ENCODE assay signal across 8 cellular contexts in genomic region chr7:12570148-12570528, GRCh38. TPM values are rescaled to one million over a fixed set of nuclear protein-coding genes. Genes with fewer than 3 reads are reported as not detected.
DNase-seq lines count a peak whose midpoint lies in the region; ATAC-seq and TF ChIP-seq lines count a peak whose summit lies in the region.

No MANE protein-coding gene starts in this region.

- no peak overlapping the region for H3K9ac ChIP-seq in iPS-20b (ENCODE audit: low read depth, low read length)

- H3K27me3 Mint-ChIP-seq in activated CD8-positive, alpha-beta T cell treated with anti-CD3 and anti-CD28 coated beads, Interleukin-2, amount 10 ng/mL, durations not matched to agents 7 days and 5 days (ENCODE audit: low read depth): peaks cover 42% of the 10 kb centered on the region
- peaks cover 34% of the 10 kb centered on the region for H3K27me3 Mint-ChIP-seq in stimulated activated memory B cell treated with anti-CD40 and anti-IgM and Interleukin-4, amounts not matched to agents 10 μg/mL and 1 μg/mL and 100 μg/mL, for 72 hours

- H3K4me1 ChIP-seq in iPS-20b (ENCODE audit: insufficient read depth, low read length): 0 out of 2 replicates have a peak, but pooled peaks cover 3% of the 10 kb centered on the region

- H3K27ac ChIP-seq in iPS-20b (ENCODE audit: low read length): no peak overlapping the region

- H3K36me3 ChIP-seq in GM06990 (ENCODE audit: control insufficient read depth, insufficient read depth, low read length): no peaks in the 10 kb centered on the region
- no peaks in the 10 kb centered on the region for H3K36me3 ChIP-seq in iPS-20b (ENCODE audit: insufficient read depth, low read depth, low read length)

- CTCF ChIA-PET in activated CD8-positive, alpha-beta T cell treated with anti-CD3 and anti-CD28 coated beads, Interleukin-2, amount 10 ng/mL, durations not matched to agents 7 days and 5 days (lab: Charles Lee): no interaction called here

- H3K36me3 Mint-ChIP-seq in activated CD8-positive, alpha-beta T cell treated with anti-CD3 and anti-CD28 coated beads, Interleukin-2, amount 10 ng/mL, durations not matched to agents 7 days and 5 days (ENCODE audit: low read depth): no peaks in the 10 kb centered on the region
- no peaks in the 10 kb centered on the region for H3K36me3 Mint-ChIP-seq in stimulated activated memory B cell treated with anti-CD40 and anti-IgM and Interleukin-4, amounts not matched to agents 10 μg/mL and 1 μg/mL and 100 μg/mL, for 72 hours

- peak overlapping the region; percentile 64 for H3K4me3 Mint-ChIP-seq in activated CD8-positive, alpha-beta T cell treated with anti-CD3 and anti-CD28 coated beads, Interleukin-2, amount 10 ng/mL, durations not matched to agents 7 days and 5 days
- H3K4me3 Mint-ChIP-seq in stimulated activated memory B cell treated with anti-CD40 and anti-IgM and Interleukin-4, amounts not matched to agents 10 μg/mL and 1 μg/mL and 100 μg/mL, for 72 hours: peak overlapping the region; percentile 77

- H3K4me3 ChIP-seq in GM06990 (replicated peaks; ENCODE audit: low read depth, low read length) (peak overlapping the region; percentile 44), iPS-20b (ENCODE audit: low read length) (peak overlapping the region; percentile 73)

- H3K27ac Mint-ChIP-seq in activated CD8-positive, alpha-beta T cell treated with anti-CD3 and anti-CD28 coated beads, Interleukin-2, amount 10 ng/mL, durations not matched to agents 7 days and 5 days: no peak overlapping the region
- no peak overlapping the region for H3K27ac Mint-ChIP-seq in stimulated activated memory B cell treated with anti-CD40 and anti-IgM and Interleukin-4, amounts not matched to agents 10 μg/mL and 1 μg/mL and 100 μg/mL, for 72 hours

- TF ChIP-seq CTCF in GM06990 (IDR thresholded peaks at IDR 0.05; ENCODE audit: insufficient read depth, low read length, poor library complexity, severe bottlenecking): no peak

- POLR2A ChIA-PET in activated CD8-positive, alpha-beta T cell treated with anti-CD3 and anti-CD28 coated beads, Interleukin-2, amount 10 ng/mL, durations not matched to agents 7 days and 5 days (lab: Charles Lee): no interaction called here

- DNase-seq in GM06990 (ENCODE audit: extremely low read depth, insufficient read length): no peak
- DNase-seq in activated CD8-positive, alpha-beta T cell treated with anti-CD3 and anti-CD28 coated beads, Interleukin-2, amount 10 ng/mL, durations not matched to agents 7 days and 5 days: no peak
- DNase-seq in NCI-H1048 (lab: John Stamatoyannopoulos, UW): no peak
- DNase-seq in AML-193 (lab: John Stamatoyannopoulos, UW): no peak
- no peak for DNase-seq in AG08395 (ENCODE audit: low spot score)

- H3K9me3 ChIP-seq in iPS-20b (ENCODE audit: insufficient read depth, low read depth, low read length): no peaks in the 10 kb centered on the region

- ATAC-seq in HG03521 (IDR thresholded peaks at IDR 0.05; ENCODE audit: unreplicated experiment): peak; percentile 14
- ATAC-seq in activated CD8-positive, alpha-beta T cell treated with anti-CD3 and anti-CD28 coated beads, Interleukin-2, amount 10 ng/mL, durations not matched to agents 7 days and 5 days: peak; percentile 11
- no peak for ATAC-seq in stimulated activated memory B cell treated with anti-CD40 and anti-IgM and Interleukin-4, amounts not matched to agents 10 μg/mL and 1 μg/mL and 100 μg/mL, for 72 hours

- no peaks in the 10 kb centered on the region for H3K27me3 ChIP-seq in GM06990 (replicated peaks; ENCODE audit: control insufficient read depth, insufficient read depth, low read length)
- peaks cover 57% of the 10 kb centered on the region for H3K27me3 ChIP-seq in iPS-20b (ENCODE audit: insufficient read depth, low read length)

- H3K4me1 Mint-ChIP-seq in activated CD8-positive, alpha-beta T cell treated with anti-CD3 and anti-CD28 coated beads, Interleukin-2, amount 10 ng/mL, durations not matched to agents 7 days and 5 days (ENCODE audit: low read depth): peaks cover 28% of the 10 kb centered on the region
- peaks cover 29% of the 10 kb centered on the region for H3K4me1 Mint-ChIP-seq in stimulated activated memory B cell treated with anti-CD40 and anti-IgM and Interleukin-4, amounts not matched to agents 10 μg/mL and 1 μg/mL and 100 μg/mL, for 72 hours

- no peaks in the 10 kb centered on the region for H3K9me3 Mint-ChIP-seq in activated CD8-positive, alpha-beta T cell treated with anti-CD3 and anti-CD28 coated beads, Interleukin-2, amount 10 ng/mL, durations not matched to agents 7 days and 5 days (ENCODE audit: insufficient read depth)
- no peaks in the 10 kb centered on the region for H3K9me3 Mint-ChIP-seq in stimulated activated memory B cell treated with anti-CD40 and anti-IgM and Interleukin-4, amounts not matched to agents 10 μg/mL and 1 μg/mL and 100 μg/mL, for 72 hours

RNA-seq across cellular contexts. Expression of gene SCIN, which starts 0.4 kb away (rescaled TPM):
- under 1 TPM in 1 of 2 experiments, not detected in 1; 0.39 TPM for total RNA-seq in activated CD8-positive, alpha-beta T cell treated with anti-CD3 and anti-CD28 coated beads, Interleukin-2, amount 10 ng/mL, durations not matched to agents 7 days and 5 days
